ENCODE assay signal across 8 cellular contexts in genomic region chr22:42473484-42474193, GRCh38. TPM values are rescaled to one million over a fixed set of nuclear protein-coding genes. Genes with fewer than 3 reads are reported as not detected.
A peak's percentile ranks its signal among the peaks of the same experiment; 100 is the strongest.
DNase-seq lines count a peak whose midpoint lies in the region; ATAC-seq and TF ChIP-seq lines count a peak whose summit lies in the region.

No MANE protein-coding gene starts in this region.

- H3K27me3 ChIP-seq in liver (ENCODE audit: control insufficient read depth in 4 of 4, insufficient read depth in 4 of 4, low read length in 3 of 4) (no peaks in the 10 kb centered on the region), vagina (no peaks in the 10 kb centered on the region)

- H3K27ac ChIP-seq in liver (ENCODE audit: low read depth in 1 of 2, low read length in 2 of 2), result no peak overlapping the region
- no peak overlapping the region for H3K27ac ChIP-seq in vagina

- no peaks in the 10 kb centered on the region for H3K36me3 Mint-ChIP-seq in Calu3 (ENCODE audit: insufficient read depth, unreplicated experiment)

- peak; percentile 51 for DNase-seq in Calu3
- DNase-seq in HCEC 1CT, result peak; percentile 61
- peak; percentile 38 for DNase-seq in NOMO-1 treated with DMSO at 0.1 percent for 48 hours (lab: John Stamatoyannopoulos, UW; ENCODE audit: unreplicated experiment)
- peak; percentile 17 for DNase-seq in central memory CD4-positive, alpha-beta T cell
- no peak for DNase-seq in vagina (ENCODE audit: extremely low spot score in 2 of 2)

- TF ChIP-seq RAD21 in liver (IDR thresholded peaks at IDR 0.05), result peak; percentile 77 to 80

- no peak overlapping the region for H3K4me3 Mint-ChIP-seq in Calu3 (ENCODE audit: low read depth, unreplicated experiment)

- intact Hi-C loops in Calu3 (cut with micrococcal nuclease; ENCODE audit: unreplicated experiment), result no loop called here
- intact Hi-C loops in vagina (cut with DNase I), result no loop called here

- ATAC-seq in HG03521 (IDR thresholded peaks at IDR 0.05; ENCODE audit: unreplicated experiment) (no peak), HG02981 (IDR thresholded peaks at IDR 0.05; ENCODE audit: unreplicated experiment) (no peak)

- TF ChIP-seq POLR2A in vagina (IDR thresholded peaks at IDR 0.05), result no peak

- 75% methylated on average over 5 of the region's 5 CpGs for WGBS in liver

- no peaks in the 10 kb centered on the region for H3K4me1 Mint-ChIP-seq in Calu3 (ENCODE audit: low read depth, unreplicated experiment)

- no peaks in the 10 kb centered on the region for H3K36me3 ChIP-seq in liver (ENCODE audit: control insufficient read depth in 4 of 4, insufficient read depth in 3 of 4, low read depth in 1 of 4, low read length in 3 of 4)
- H3K36me3 ChIP-seq in vagina, result no peaks in the 10 kb centered on the region

- H3K4me1 ChIP-seq in liver (ENCODE audit: control insufficient read depth in 4 of 4, insufficient read depth in 4 of 4, low read length in 3 of 4), result no peaks in the 10 kb centered on the region
- H3K4me1 ChIP-seq in vagina, result no peaks in the 10 kb centered on the region

- H3K4me3 ChIP-seq in liver (ENCODE audit: low read depth in 1 of 3, low read length in 3 of 3), result no peak overlapping the region
- no peak overlapping the region for H3K4me3 ChIP-seq in vagina

- H3K27me3 Mint-ChIP-seq in Calu3 (ENCODE audit: unreplicated experiment), result peaks cover 60% of the 10 kb centered on the region

- CTCF ChIA-PET in Calu3 (lab: Charles Lee), result interaction anchor here (0.6 to 1.0 kb wide), 4 partner anchors 29 to 383 kb away, joined by 3 to 6 read pairs (median 4); partner anchors contain the start of gene NDUFA6

- no peak overlapping the region for H3K9ac ChIP-seq in liver (ENCODE audit: low read depth in 1 of 2, low read length in 2 of 2)

- TF ChIP-seq CTCF in Calu3 (IDR thresholded peaks at IDR 0.05; ENCODE audit: unreplicated experiment), result peak; percentile 63
- TF ChIP-seq CTCF in liver (IDR thresholded peaks at IDR 0.05; ENCODE audit: low read depth, low read length, missing input control), result peak; percentile 64
- peak in 2 of 3 experiments; percentile 51 to 54 for TF ChIP-seq CTCF in vagina (IDR thresholded peaks at IDR 0.05)

- no peak overlapping the region for H3K27ac Mint-ChIP-seq in Calu3 (ENCODE audit: unreplicated experiment)

- no TSS peak for BruUV-seq in Calu3 (replicated peaks; lab: Mats Ljungman, UMichigan)

- no peaks in the 10 kb centered on the region for H3K9me3 Mint-ChIP-seq in Calu3 (ENCODE audit: low read depth, unreplicated experiment)

- H3K9me3 ChIP-seq in liver (ENCODE audit: control insufficient read depth in 4 of 4, low read length in 3 of 4) (no peaks in the 10 kb centered on the region), vagina (no peaks in the 10 kb centered on the region)

TF ChIP-seq in liver, 16 proteins besides CTCF, POLR2A, EP300 and RAD21:
- TF ChIP-seq ATF3 (IDR thresholded peaks at IDR 0.05) (peak; percentile 71), MAX (IDR thresholded peaks at IDR 0.05) (no peak), HNF4A (conservative IDR thresholded peaks at IDR 0.05) (no peak)

RNA-seq across cellular contexts. Expression of gene NFAM1, which starts 41.4 kb away (rescaled TPM):
- total RNA-seq in Calu3 (2022) (0.39 and 0.50 TPM in 2 replicates), liver (1 to 10 TPM; 3.5 to 3.8 TPM), vagina (1.7 TPM)
- 1 to 10 TPM in 1 of 2 donors, under 1 TPM in 1; 0.36 to 1.7 TPM for polyA plus RNA-seq in liver

RNA-seq across cellular contexts. Expression of gene RRP7A, which starts 46.0 kb away (rescaled TPM):
- total RNA-seq in Calu3 (2022) (64.7 and 71.4 TPM in 2 replicates), liver (10 to 100 TPM in 1 of 2 donors, 1 to 10 TPM in 1; 9.9 to 12.1 TPM), vagina (20.6 TPM)
- polyA plus RNA-seq in liver, result 10 to 100 TPM in 1 of 2 donors, 1 to 10 TPM in 1; 8.6 to 10.7 TPM

Comparison
In these comparisons a context has a peak if more than half of its experiments do, and no peak if none do; other contexts are left out.
1. DNase-seq: peak in Calu3 (single experiment), HCEC 1CT (single experiment), NOMO-1 treated with DMSO at 0.1 percent for 48 hours (single experiment) and central memory CD4-positive, alpha-beta T cell (single experiment); none in vagina (0 of 2).
2. Peak in every context shown above with its lines, with median percentiles within 50 percentile points of each other: CTCF ChIP-seq.